22 cellular contexts compared by ENCODE assay signal in genomic region chr14:104506461-104507253, GRCh38.
DNase-seq lines count a peak whose midpoint lies in the region; FAIRE-seq and TF ChIP-seq lines count a peak whose summit lies in the region.
"Had no signal": no experiment of that assay in that cellular context is flagged by ENCODE, and none has a peak within 500 bp of the region (broad histone marks: within the 10 kb centered on the region; RNA-seq: fewer than 3 reads in every experiment).

No MANE protein-coding gene starts in this region.

- peak; percentile 39 for DNase-seq in H7
- no peak for DNase-seq in Karpas-422
- DNase-seq in kidney = peak; percentile 52
- DNase-seq in stimulated activated CD8-positive, alpha-beta memory T cell treated with anti-CD3 and anti-CD28 coated beads, Interleukin-4, amount 100 ng/mL, for 48 hours = peak; percentile 7
- DNase-seq in NCI-H748 (lab: John Stamatoyannopoulos, UW; ENCODE audit: unreplicated experiment) = no peak
- no peak for DNase-seq in GM19240 (ENCODE audit: insufficient read length, low spot score)
- DNase-seq in NK-92 treated with Interleukin-12 subunit alpha and Interleukin-12 subunit beta, amount 100 ng/mL, for 24 hours (lab: John Stamatoyannopoulos, UW) = no peak
- DNase-seq: ACHN; BE2C; C1 segment of cervical spinal cord; CD4-positive, CD25-positive, alpha-beta regulatory T cell; CD8-positive, alpha-beta memory T cell; COR-L47; DMS 273 treated with DMSO at 0.1 percent for 48 hours; DMS53; DND-41; EL; GOT3 had no signal

- H3K4me2 ChIP-seq in Karpas-422 (ENCODE audit: low read depth, low read length, poor library complexity, severe bottlenecking) = no peak overlapping the region

- H2AFZ ChIP-seq in Karpas-422 (ENCODE audit: low read length) = no peak overlapping the region

- H3K9me3 ChIP-seq in Karpas-422 (ENCODE audit: low read length) (no peaks in the 10 kb centered on the region), kidney (ENCODE audit: control insufficient read depth in 1 of 2, low read length in 2 of 2) (peaks cover 11% of the 10 kb centered on the region in 2 donors)
- H3K9me3 ChIP-seq: HAP-1 had no signal

- H3K4me3 ChIP-seq in H7 (ENCODE audit: insufficient read depth, low read depth, low read length) (no peak overlapping the region), Karpas-422 (ENCODE audit: low read length) (no peak overlapping the region), kidney (ENCODE audit: low read length in 2 of 2) (no peak overlapping the region)
- H3K4me3 ChIP-seq: GM12878, HAP-1 had no signal

- no peaks in the 10 kb centered on the region; the same call in 1 of the 2 replicates for H4K20me1 ChIP-seq in Karpas-422 (ENCODE audit: insufficient read depth, low read depth, low read length)

- H3K27ac ChIP-seq in Karpas-422 (ENCODE audit: low read length) (no peak overlapping the region), kidney (ENCODE audit: low read depth in 2 of 2, low read length in 2 of 2) (no peak overlapping the region)

- H3K4me1 ChIP-seq in Karpas-422 (ENCODE audit: low read length) = peaks cover 50% of the 10 kb centered on the region
- no peaks in the 10 kb centered on the region for H3K4me1 ChIP-seq in kidney (ENCODE audit: control insufficient read depth in 1 of 2, insufficient read depth in 1 of 2, low read depth in 1 of 2, low read length in 2 of 2)
- H3K4me1 ChIP-seq: HAP-1 had no signal

- H3K9ac ChIP-seq in Karpas-422 (ENCODE audit: low read length) (0 out of 2 replicates have a peak overlapping the region, but pooled peaks have one; percentile 4), kidney (ENCODE audit: low read length in 2 of 2) (no peak overlapping the region)

- FAIRE-seq in kidney (lab: Jason Lieb, UNC) = no peak
- FAIRE-seq: A204.1, GM12878, GM19239 had no signal

- H3K36me3 ChIP-seq in H7 (replicated peaks; ENCODE audit: control insufficient read depth, insufficient read depth, low read length) (no peaks in the 10 kb centered on the region), Karpas-422 (ENCODE audit: insufficient read depth, low read length) (peaks cover 4% of the 10 kb centered on the region; the same call in 1 of the 2 replicates), kidney (ENCODE audit: control insufficient read depth in 1 of 2, insufficient read depth in 2 of 2, low read length in 2 of 2) (no peaks in the 10 kb centered on the region)
- H3K36me3 ChIP-seq: BE2C, HAP-1 had no signal

- H3K9me2 ChIP-seq in Karpas-422 (replicated peaks; ENCODE audit: insufficient read depth, low read length) = no peaks in the 10 kb centered on the region

- no peak for TF ChIP-seq CTCF in kidney (IDR thresholded peaks at IDR 0.05; ENCODE audit: borderline replicate concordance, extremely low read depth, insufficient read depth)

- H3K27me3 ChIP-seq in H7 (ENCODE audit: control insufficient read depth, insufficient read depth, low read length) (no peaks in the 10 kb centered on the region), Karpas-422 (ENCODE audit: low read length) (no peaks in the 10 kb centered on the region)
- H3K27me3 ChIP-seq: BE2C had no signal

- intact Hi-C loops in kidney (cut with DNase I) = no loop called here

- no peaks in the 10 kb centered on the region for H3K79me2 ChIP-seq in Karpas-422 (ENCODE audit: low read length)

Comparison
In these comparisons a context has a peak if more than half of its experiments do, and no peak if none do; other contexts are left out.
1. DNase-seq: peak in H7 (single experiment), kidney (single experiment) and stimulated activated CD8-positive, alpha-beta memory T cell treated with anti-CD3 and anti-CD28 coated beads, Interleukin-4, amount 100 ng/mL, for 48 hours (single experiment); none in Karpas-422 (single experiment), NCI-H748 (single experiment), GM19240 (single experiment) and NK-92 treated with Interleukin-12 subunit alpha and Interleukin-12 subunit beta, amount 100 ng/mL, for 24 hours (single experiment).